In genomic region chr20:380763-381580, GRCh38 we compare ENCODE assay signal across 8 cellular contexts. TPM values are rescaled to one million over a fixed set of nuclear protein-coding genes. Genes with fewer than 3 reads are reported as not detected.
DNase-seq lines count a peak whose midpoint lies in the region; ATAC-seq and TF ChIP-seq lines count a peak whose summit lies in the region.

No MANE protein-coding gene starts in this region.

- no peak for TF ChIP-seq CTCF in heart right ventricle (IDR thresholded peaks at IDR 0.05)

- H3K27ac ChIP-seq in heart right ventricle, result peak overlapping the region in 9 of 10 donors; percentile 21 to 85 (median 58)

- H3K36me3 Mint-ChIP-seq in activated naive CD4-positive, alpha-beta T cell treated with anti-CD3 and anti-CD28 coated beads, Interleukin-2, amount 50 U/mL, for 24 hours, result peaks cover 2% of the 10 kb centered on the region

- peaks cover 0 to 18% (median 4%) of the 10 kb centered on the region in 9 donors for H3K4me1 ChIP-seq in heart right ventricle

- H3K36me3 ChIP-seq in heart right ventricle, result no peaks in the 10 kb centered on the region

- H3K27me3 Mint-ChIP-seq in activated naive CD4-positive, alpha-beta T cell treated with anti-CD3 and anti-CD28 coated beads, Interleukin-2, amount 50 U/mL, for 24 hours, result no peaks in the 10 kb centered on the region

- ATAC-seq in GM19467 (IDR thresholded peaks at IDR 0.05; ENCODE audit: unreplicated experiment) (peak; percentile 49), heart right ventricle (peak; percentile 48 to 81 (median 66)), sciatic nerve (peak; percentile 44)

- peak overlapping the region; percentile 92 for H3K27ac Mint-ChIP-seq in activated naive CD4-positive, alpha-beta T cell treated with anti-CD3 and anti-CD28 coated beads, Interleukin-2, amount 50 U/mL, for 24 hours

- DNase-seq in D341Med (ENCODE audit: low spot score) (peak; percentile 86), HT-29 (ENCODE audit: low spot score) (peak; percentile 54), SK-MEL-5 (ENCODE audit: low read depth, low spot score) (peak; percentile 79), heart right ventricle (peak; percentile 41 to 53), sciatic nerve (ENCODE audit: low spot score) (peak; percentile 65), globus pallidus (ENCODE audit: low spot score) (no peak)

- H3K4me3 ChIP-seq in heart right ventricle, result peak overlapping the region; percentile 44 to 78 (median 64)

- intact Hi-C loops in heart right ventricle (cut with DNase I), result no loop called here
- intact Hi-C loops in sciatic nerve (cut with DNase I), result no loop called here

- WGBS in heart right ventricle, 2 donors, result 1% methylated on average over 83 to 93 of the region's 93 CpGs

- H3K4me1 Mint-ChIP-seq in activated naive CD4-positive, alpha-beta T cell treated with anti-CD3 and anti-CD28 coated beads, Interleukin-2, amount 50 U/mL, for 24 hours, result peaks cover 18% of the 10 kb centered on the region

- H3K4me3 Mint-ChIP-seq in activated naive CD4-positive, alpha-beta T cell treated with anti-CD3 and anti-CD28 coated beads, Interleukin-2, amount 50 U/mL, for 24 hours, result peak overlapping the region; percentile 88

- H3K27me3 ChIP-seq in heart right ventricle, result peaks cover 0 to 5% (median 0%) of the 10 kb centered on the region in 7 donors

- in situ Hi-C loops in SK-MEL-5 (cut with HindIII; ENCODE audit: low pct_unique_long_range_greater_than_20kb, low sequenced_read_pairs), result no loop called here

- H3K9me3 ChIP-seq in heart right ventricle, result no peaks in the 10 kb centered on the region

- H3K9me3 Mint-ChIP-seq in activated naive CD4-positive, alpha-beta T cell treated with anti-CD3 and anti-CD28 coated beads, Interleukin-2, amount 50 U/mL, for 24 hours, result no peaks in the 10 kb centered on the region

RNA-seq across cellular contexts. Expression of gene TRIB3, which starts 0.4 kb away (rescaled TPM):
- total RNA-seq in HT-29 (2014; rRNA removed; shearing (Covaris generic)), result 137 TPM in 2 replicates
- total RNA-seq in SK-MEL-5 (2014; rRNA removed; shearing (Covaris generic)), result 146 and 157 TPM in 2 replicates
- polyA plus RNA-seq in SK-MEL-5 (2015; cell fraction: cytosol; rRNA removed), result 194 and 200 TPM in 2 replicates
- 55.7 and 57.4 TPM in 2 replicates for polyA plus RNA-seq in SK-MEL-5 (2015; cell fraction: nucleus; rRNA removed)
- total RNA-seq in heart right ventricle (1 to 10 TPM in 7 of 10 donors, under 1 TPM in 3; 0.33 to 4.3 (median 1.1) TPM), sciatic nerve (6.2 TPM)
- polyA plus RNA-seq in heart right ventricle, result 10 to 100 TPM in 1 of 2 donors, 1 to 10 TPM in 1; 1.4 to 10.6 TPM

RNA-seq across cellular contexts. Expression of gene RBCK1, which starts 27.1 kb away (rescaled TPM):
- 208 and 221 TPM in 2 replicates for total RNA-seq in HT-29 (2014; rRNA removed; shearing (Covaris generic))
- 51.1 and 58.0 TPM in 2 replicates for total RNA-seq in SK-MEL-5 (2014; rRNA removed; shearing (Covaris generic))
- 119 and 134 TPM in 2 replicates for polyA plus RNA-seq in SK-MEL-5 (2015; cell fraction: cytosol; rRNA removed)
- polyA plus RNA-seq in SK-MEL-5 (2015; cell fraction: nucleus; rRNA removed), result 131 and 134 TPM in 2 replicates
- total RNA-seq in heart right ventricle (10 to 100 TPM; 32.0 to 74.2 (median 41.4) TPM), sciatic nerve (72.7 TPM)
- 10 to 100 TPM; 57.9 to 86.8 TPM for polyA plus RNA-seq in heart right ventricle

RNA-seq across cellular contexts. Expression of gene NRSN2, which starts 34.1 kb away (rescaled TPM):
- 12.0 and 15.5 TPM in 2 replicates for total RNA-seq in HT-29 (2014; rRNA removed; shearing (Covaris generic))
- total RNA-seq in SK-MEL-5 (2014; rRNA removed; shearing (Covaris generic)), result 38.2 and 41.8 TPM in 2 replicates
- polyA plus RNA-seq in SK-MEL-5 (2015; cell fraction: cytosol; rRNA removed), result 115 and 130 TPM in 2 replicates
- polyA plus RNA-seq in SK-MEL-5 (2015; cell fraction: nucleus; rRNA removed), result 52.2 and 57.2 TPM in 2 replicates
- total RNA-seq in heart right ventricle, result 10 to 100 TPM; 12.1 to 32.3 (median 19.1) TPM
- 10 to 100 TPM; 31.1 to 53.9 TPM for polyA plus RNA-seq in heart right ventricle
- 39.6 TPM for total RNA-seq in sciatic nerve

RNA-seq across cellular contexts. Expression of gene SOX12, which starts 55.6 kb away (rescaled TPM):
- 2.7 and 3.9 TPM in 2 replicates for total RNA-seq in HT-29 (2014; rRNA removed; shearing (Covaris generic))
- 3.1 and 3.9 TPM in 2 replicates for total RNA-seq in SK-MEL-5 (2014; rRNA removed; shearing (Covaris generic))
- 30.3 and 31.9 TPM in 2 replicates for polyA plus RNA-seq in SK-MEL-5 (2015; cell fraction: cytosol; rRNA removed)
- 27.6 and 38.8 TPM in 2 replicates for polyA plus RNA-seq in SK-MEL-5 (2015; cell fraction: nucleus; rRNA removed)
- total RNA-seq in heart right ventricle, result 10 to 100 TPM in 6 of 10 donors, 1 to 10 TPM in 4; 7.2 to 16.5 (median 10.9) TPM
- 1 to 10 TPM; 4.5 to 5.2 TPM for polyA plus RNA-seq in heart right ventricle
- total RNA-seq in sciatic nerve, result 17.0 TPM

Comparison
In these comparisons a context has a peak if more than half of its experiments do, and no peak if none do; other contexts are left out.
1. RNA of gene TRIB3, which starts 0.4 kb away (total RNA-seq): 146 to 157 TPM in SK-MEL-5 and 137 TPM in HT-29; 6.2 TPM in sciatic nerve (single experiment) and 0.33 to 4.3 TPM in heart right ventricle; every median in the first group is over 10 times any median in the second.
2. Peak in every context shown above with its lines, with median percentiles within 50 percentile points of each other: ATAC-seq.